ENCODE assay signal across 8 cellular contexts in the genomic region with DNA sequence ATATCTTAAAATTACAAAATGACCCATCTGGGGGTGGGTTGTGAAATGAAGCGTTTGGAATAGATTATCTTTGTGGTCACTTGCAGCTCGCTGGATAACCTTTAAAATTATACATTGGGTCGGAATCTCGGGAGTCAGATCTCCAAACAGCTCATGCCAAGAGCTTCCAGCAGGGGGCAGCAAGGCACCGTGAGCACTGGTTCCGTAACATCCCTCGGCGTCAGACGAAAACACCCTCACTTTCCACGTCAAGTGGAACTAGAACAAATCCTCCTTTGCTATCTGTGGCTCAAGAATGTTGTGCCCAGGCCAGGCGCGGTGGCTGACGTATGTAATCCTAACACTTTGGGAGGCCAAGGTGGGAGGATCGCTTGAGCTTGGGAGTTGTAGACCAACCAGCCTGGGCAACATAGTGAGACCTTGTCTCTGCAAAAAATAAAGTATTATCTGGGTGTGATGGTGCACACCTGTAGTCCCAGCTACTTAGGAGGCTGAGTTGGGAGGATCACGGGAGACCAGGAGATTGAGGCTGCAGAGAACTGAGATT. TPM values are rescaled to one million over a fixed set of nuclear protein-coding genes. Genes with fewer than 3 reads are reported as not detected.
A peak's percentile ranks its signal among the peaks of the same experiment; 100 is the strongest.
DNase-seq lines count a peak whose midpoint lies in the region; ATAC-seq and TF ChIP-seq lines count a peak whose summit lies in the region.

No MANE protein-coding gene starts in this region.

- H3K9me2 ChIP-seq in PC-3 (replicated peaks; ENCODE audit: low read length) = no peaks in the 10 kb centered on the region

- no TSS peak for BruUV-seq in PC-3 (replicated peaks; lab: Mats Ljungman, UMichigan)

- H3K4me3 ChIP-seq in PC-3 (ENCODE audit: low read length) (no peak overlapping the region; the same call in 1 of the 2 replicates), esophagus muscularis mucosa (no peak overlapping the region)

- no peaks in the 10 kb centered on the region for H4K20me1 ChIP-seq in PC-3 (ENCODE audit: low read length)

- no peak for TF ChIP-seq EP300 in Ishikawa (IDR thresholded peaks at IDR 0.05; ENCODE audit: borderline replicate concordance)
- peak; percentile 88 for TF ChIP-seq EP300 in esophagus muscularis mucosa (IDR thresholded peaks at IDR 0.05)

- ATAC-seq in PC-3 (peak; percentile 87), natural killer cell (peak; percentile 80 to 96 (median 96)), HG03439 (IDR thresholded peaks at IDR 0.05; ENCODE audit: unreplicated experiment) (no peak)

- H3K27me3 ChIP-seq in PC-3 (ENCODE audit: low read length) = no peaks in the 10 kb centered on the region
- no peaks in the 10 kb centered on the region for H3K27me3 ChIP-seq in esophagus muscularis mucosa

- intact Hi-C loops in PC-3 (cut with micrococcal nuclease) = loop anchor here (1.0 kb wide), 2 partner anchors 140 to 225 kb away; no protein-coding TSS in a partner anchor
- intact Hi-C loops in esophagus muscularis mucosa (cut with DNase I) = loop anchor here (1.0 kb wide), 1 partner anchor 140 kb away; no protein-coding TSS in a partner anchor
- intact Hi-C loops in natural killer cell (cut with micrococcal nuclease) = loop anchor here (1.0 to 10.0 kb wide), 3 partner anchors 140 to 823 kb away; no protein-coding TSS in a partner anchor

- peaks cover 0 to 6% of the 10 kb centered on the region in 2 donors for H3K4me1 Mint-ChIP-seq in natural killer cell

- POLR2A ChIA-PET in PC-3 (lab: Charles Lee; ENCODE audit: unreplicated experiment) = no interaction called here

- CTCF ChIA-PET in PC-3 (lab: Charles Lee) = interaction anchor here (0.6 to 1.1 kb wide), 4 partner anchors 18 to 140 kb away, joined by 3 to 10 read pairs (median 4); no protein-coding TSS in a partner anchor

- 13% methylated on average over 10 of the region's 15 CpGs for WGBS in esophagus muscularis mucosa

- H3K27ac ChIP-seq in PC-3 (ENCODE audit: low read length) (no peak overlapping the region), esophagus muscularis mucosa (replicated peaks in 1 of 4) (peak overlapping the region; percentile 64 to 70 (median 68))

- H3K4me3 Mint-ChIP-seq in natural killer cell = peak overlapping the region; percentile 25

- peak; percentile 97 for TF ChIP-seq RAD21 in Ishikawa (IDR thresholded peaks at IDR 0.05; ENCODE audit: low read depth)

- peak overlapping the region in 1 of 2 donors; percentile 57 for H3K27ac Mint-ChIP-seq in natural killer cell

- H2AFZ ChIP-seq in PC-3 (ENCODE audit: low read length) = peak overlapping the region; percentile 56; the same call in 1 of the 2 replicates

- TF ChIP-seq CTCF in PC-3 (conservative IDR thresholded peaks at IDR 0.05; ENCODE audit: low read depth, low read length) (peak; percentile 83), esophagus muscularis mucosa (IDR thresholded peaks at IDR 0.05) (peak; percentile 97 to 98 (median 97)), natural killer cell (IDR thresholded peaks at IDR 0.05) (peak; percentile 83)

- H3K9me3 Mint-ChIP-seq in natural killer cell = no peaks in the 10 kb centered on the region

- no peaks in the 10 kb centered on the region for H3F3A ChIP-seq in PC-3 (ENCODE audit: low read length, unreplicated experiment)

- no peaks in the 10 kb centered on the region for H3K36me3 Mint-ChIP-seq in natural killer cell

- H3K9me3 ChIP-seq in PC-3 (ENCODE audit: low read length) (no peaks in the 10 kb centered on the region), esophagus muscularis mucosa (no peaks in the 10 kb centered on the region)

- H3K9ac ChIP-seq in PC-3 (ENCODE audit: low read length) = no peak overlapping the region

- peaks cover 0 to 2% of the 10 kb centered on the region in 2 donors for H3K27me3 Mint-ChIP-seq in natural killer cell (ENCODE audit: low read depth in 2 of 2)

- H3K79me2 ChIP-seq in PC-3 (ENCODE audit: low read length) = no peaks in the 10 kb centered on the region

- H3K4me2 ChIP-seq in PC-3 (ENCODE audit: low read length) = peak overlapping the region; percentile 72

- peak; percentile 86 for DNase-seq in ELR (ENCODE audit: low read depth)
- peak; percentile 81 for DNase-seq in PC-3
- DNase-seq in activated T-cell treated with anti-CD3 and anti-CD28 coated beads for 48 hours (ENCODE audit: low read depth) = peak; percentile 63
- peak; percentile 98 for DNase-seq in esophagus muscularis mucosa (ENCODE audit: extremely low spot score)
- DNase-seq in natural killer cell = peak; percentile 74
- DNase-seq in stimulated activated CD8-positive, alpha-beta memory T cell treated with anti-CD3 and anti-CD28 coated beads, Interleukin-7, amount 100 ng/mL, for 4 hours (ENCODE audit: low read depth in 2 of 2) = peak; percentile 54 to 60

- no peak for TF ChIP-seq POLR2A in esophagus muscularis mucosa (IDR thresholded peaks at IDR 0.05; ENCODE audit: low read depth)

- H3K4me1 ChIP-seq in PC-3 (ENCODE audit: insufficient read depth, low read length) = no peaks in the 10 kb centered on the region
- H3K4me1 ChIP-seq in esophagus muscularis mucosa = peaks cover 14 to 19% (median 18%) of the 10 kb centered on the region in 4 donors

- H3K36me3 ChIP-seq in PC-3 (ENCODE audit: low read depth, low read length) = no peaks in the 10 kb centered on the region
- peaks cover 19 to 39% (median 37%) of the 10 kb centered on the region in 4 donors for H3K36me3 ChIP-seq in esophagus muscularis mucosa

TF ChIP-seq in Ishikawa, 13 proteins besides CTCF, POLR2A, EP300 and RAD21:
- TF ChIP-seq, protein P1, sequence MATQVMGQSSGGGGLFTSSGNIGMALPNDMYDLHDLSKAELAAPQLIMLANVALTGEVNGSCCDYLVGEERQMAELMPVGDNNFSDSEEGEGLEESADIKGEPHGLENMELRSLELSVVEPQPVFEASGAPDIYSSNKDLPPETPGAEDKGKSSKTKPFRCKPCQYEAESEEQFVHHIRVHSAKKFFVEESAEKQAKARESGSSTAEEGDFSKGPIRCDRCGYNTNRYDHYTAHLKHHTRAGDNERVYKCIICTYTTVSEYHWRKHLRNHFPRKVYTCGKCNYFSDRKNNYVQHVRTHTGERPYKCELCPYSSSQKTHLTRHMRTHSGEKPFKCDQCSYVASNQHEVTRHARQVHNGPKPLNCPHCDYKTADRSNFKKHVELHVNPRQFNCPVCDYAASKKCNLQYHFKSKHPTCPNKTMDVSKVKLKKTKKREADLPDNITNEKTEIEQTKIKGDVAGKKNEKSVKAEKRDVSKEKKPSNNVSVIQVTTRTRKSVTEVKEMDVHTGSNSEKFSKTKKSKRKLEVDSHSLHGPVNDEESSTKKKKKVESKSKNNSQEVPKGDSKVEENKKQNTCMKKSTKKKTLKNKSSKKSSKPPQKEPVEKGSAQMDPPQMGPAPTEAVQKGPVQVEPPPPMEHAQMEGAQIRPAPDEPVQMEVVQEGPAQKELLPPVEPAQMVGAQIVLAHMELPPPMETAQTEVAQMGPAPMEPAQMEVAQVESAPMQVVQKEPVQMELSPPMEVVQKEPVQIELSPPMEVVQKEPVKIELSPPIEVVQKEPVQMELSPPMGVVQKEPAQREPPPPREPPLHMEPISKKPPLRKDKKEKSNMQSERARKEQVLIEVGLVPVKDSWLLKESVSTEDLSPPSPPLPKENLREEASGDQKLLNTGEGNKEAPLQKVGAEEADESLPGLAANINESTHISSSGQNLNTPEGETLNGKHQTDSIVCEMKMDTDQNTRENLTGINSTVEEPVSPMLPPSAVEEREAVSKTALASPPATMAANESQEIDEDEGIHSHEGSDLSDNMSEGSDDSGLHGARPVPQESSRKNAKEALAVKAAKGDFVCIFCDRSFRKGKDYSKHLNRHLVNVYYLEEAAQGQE (IDR thresholded peaks at IDR 0.05; ENCODE audit: low read depth) = no peak
- TF ChIP-seq EGR1 (IDR thresholded peaks at IDR 0.05) (no peak), FOXM1 (IDR thresholded peaks at IDR 0.05; ENCODE audit: borderline replicate concordance, low read depth) (no peak)

RNA-seq across cellular contexts. Expression of a gene that starts 31.1 kb away (rescaled TPM):
- total RNA-seq in PC-3 (2014; rRNA removed) (38.4 and 63.5 TPM in 2 replicates), esophagus muscularis mucosa (10 to 100 TPM in 3 of 4 donors, 1 to 10 TPM in 1; 9.1 to 34.3 (median 21.1) TPM), natural killer cell (10 to 100 TPM in 2 of 3 donors, 1 to 10 TPM in 1; 9.1 to 21.2 (median 12.2) TPM)
